4 cellular contexts compared by ENCODE assay signal in the genomic region with DNA sequence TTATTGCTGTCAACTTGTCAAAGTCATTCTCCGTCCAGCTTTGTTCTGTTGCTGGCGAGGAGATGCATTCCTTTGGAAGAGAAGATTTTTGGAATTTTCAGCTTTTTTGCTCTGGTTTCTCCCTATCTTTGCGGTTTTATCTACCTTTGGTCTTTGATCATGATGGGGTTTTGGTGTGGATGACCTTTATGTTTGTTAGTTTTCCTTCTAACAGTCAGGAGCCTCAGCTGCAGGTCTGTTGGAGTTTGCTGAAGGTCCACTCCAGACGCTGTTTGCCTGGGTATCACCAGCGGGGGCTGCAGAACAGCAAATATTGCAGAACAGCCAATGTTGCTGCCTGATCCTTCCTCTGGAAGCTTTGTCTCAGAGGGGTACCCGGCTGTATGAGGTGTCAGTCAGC. TPM values are rescaled to one million over a fixed set of nuclear protein-coding genes. Genes with fewer than 3 reads are reported as not detected.
DNase-seq lines count a peak whose midpoint lies in the region; ATAC-seq, FAIRE-seq and TF ChIP-seq lines count a peak whose summit lies in the region.
"Not testable (repeated sequence)": the region's sequence is repeated elsewhere in the genome, so short reads cannot be mapped to it uniquely, and the experiment has no call there.

No MANE protein-coding gene starts in this region.

- peaks cover 42% of the 10 kb centered on the region for H3K4me1 Mint-ChIP-seq in CD8-positive, alpha-beta T cell (ENCODE audit: low read depth)
- peaks cover 18% of the 10 kb centered on the region for H3K4me1 Mint-ChIP-seq in activated T-helper 17 cell treated with anti-CD3 and anti-CD28 coated beads, Interleukin-2, amount 50 U/mL, for 72 hours

- not testable (repeated sequence) for TF ChIP-seq POLR2A in HepG2 (IDR thresholded peaks at IDR 0.05; ENCODE audit: insufficient read depth in 1 of 2, low read depth in 2 of 2, low read length in 2 of 2)

- CTCF ChIA-PET in CD8-positive, alpha-beta T cell (lab: Charles Lee); HepG2 (lab: Yijun Ruan, JAX; ENCODE audit: low intra/inter-chr PET ratio, low total read pairs): not testable (repeated sequence)

- H3K36me3 Mint-ChIP-seq in CD8-positive, alpha-beta T cell; activated T-helper 17 cell treated with anti-CD3 and anti-CD28 coated beads, Interleukin-2, amount 50 U/mL, for 72 hours (ENCODE audit: low read depth): not testable (repeated sequence)

- in situ Hi-C loops in HepG2 (cut with HindIII; ENCODE audit: extremely low pct_ligation_motif_present, low pct_unique_long_range_greater_than_20kb) = not testable (repeated sequence)

- POLR2A ChIA-PET in CD8-positive, alpha-beta T cell (lab: Charles Lee) = interaction anchor here (2.3 kb wide), 1 partner anchor 21 kb away, joined by 6 read pairs; a partner anchor contains a TSS
- POLR2A ChIA-PET in HepG2 (lab: Yijun Ruan, JAX) = interaction anchor here (1.2 kb wide), 2 partner anchors 17 to 22 kb away, joined by 3 read pairs; a partner anchor contains a TSS

- not testable (repeated sequence) for H3K9ac ChIP-seq in HepG2 (ENCODE audit: insufficient read depth, low read depth, low read length)

- not testable (repeated sequence) for H4K20me1 ChIP-seq in HepG2 (ENCODE audit: insufficient read depth, low read length)

- not testable (repeated sequence) for H3K79me2 ChIP-seq in HepG2 (ENCODE audit: insufficient read depth, low read length)

- intact Hi-C loops in CD8-positive, alpha-beta T cell (cut with DNase I, micrococcal nuclease); ascending aorta (cut with DNase I); HepG2 (cut with micrococcal nuclease; ENCODE audit: unreplicated experiment): not testable (repeated sequence)

- WGBS in HepG2 (ENCODE audit: low lambda C conversion rate) = 14% methylated on average over 5 of the region's 6 CpGs

- not testable (repeated sequence) for DNase-seq in CD8-positive, alpha-beta T cell; ascending aorta (ENCODE audit: low spot score in 2 of 2)
- DNase-seq in HepG2 (ENCODE audit: low spot score) = peak; percentile 42

- not testable (repeated sequence) for H3K36me3 ChIP-seq in CD8-positive, alpha-beta T cell (ENCODE audit: insufficient read depth, low read length); ascending aorta; HepG2 (replicated peaks in 1 of 2; ENCODE audit: control insufficient read depth in 1 of 2, insufficient read depth in 2 of 2, low read length in 2 of 2)

- TF ChIP-seq RAD21 in HepG2 (CRISPR knock-in tag; IDR thresholded peaks at IDR 0.05) = not testable (repeated sequence)

- peak; percentile 44 for FAIRE-seq in HepG2 (lab: Jason Lieb, UNC)

- not testable (repeated sequence) for H3K27me3 ChIP-seq in CD8-positive, alpha-beta T cell (ENCODE audit: insufficient read depth, low read length); ascending aorta; HepG2 (ENCODE audit: control insufficient read depth in 1 of 2, insufficient read depth in 2 of 2, low read length in 2 of 2)

- H2AFZ ChIP-seq in HepG2 (ENCODE audit: low read length) = not testable (repeated sequence)

- H3K4me1 ChIP-seq in CD8-positive, alpha-beta T cell (ENCODE audit: insufficient read depth, low read length) = peaks cover 22% of the 10 kb centered on the region
- H3K4me1 ChIP-seq in ascending aorta (peaks cover 17 to 42% of the 10 kb centered on the region in 2 donors), HepG2 (ENCODE audit: insufficient read depth, low read length) (peaks cover 55% of the 10 kb centered on the region)

- H3K4me2 ChIP-seq in HepG2 (ENCODE audit: low read depth, low read length) = peak overlapping the region; percentile 54

- peak overlapping the region; percentile 37 for H3K27ac Mint-ChIP-seq in CD8-positive, alpha-beta T cell
- H3K27ac Mint-ChIP-seq in activated T-helper 17 cell treated with anti-CD3 and anti-CD28 coated beads, Interleukin-2, amount 50 U/mL, for 72 hours = peak overlapping the region; percentile 4

- not testable (repeated sequence) for H3K9me3 Mint-ChIP-seq in CD8-positive, alpha-beta T cell; activated T-helper 17 cell treated with anti-CD3 and anti-CD28 coated beads, Interleukin-2, amount 50 U/mL, for 72 hours

- peak in 1 of 2 experiments; percentile 30; a peak in 1 of 4 replicates for TF ChIP-seq EP300 in HepG2 (IDR thresholded peaks at IDR 0.05; ENCODE audit: low read depth in 2 of 2, low read length in 2 of 2)
- TF ChIP-seq EP300 in HepG2 (CRISPR knock-in tag; IDR thresholded peaks at IDR 0.05; ENCODE audit: borderline replicate concordance) = not testable (repeated sequence)

- H3K27ac ChIP-seq in CD8-positive, alpha-beta T cell (ENCODE audit: low read depth, low read length) = not testable (repeated sequence)
- H3K27ac ChIP-seq in ascending aorta (peak overlapping the region; percentile 11 to 27), HepG2 (ENCODE audit: extremely low read length, insufficient read depth, low read length) (peak overlapping the region; percentile 39)

- not testable (repeated sequence) for H3K27me3 Mint-ChIP-seq in CD8-positive, alpha-beta T cell (ENCODE audit: low read depth); activated T-helper 17 cell treated with anti-CD3 and anti-CD28 coated beads, Interleukin-2, amount 50 U/mL, for 72 hours

- ATAC-seq in CD8-positive, alpha-beta T cell; activated T-helper 17 cell treated with anti-CD3 and anti-CD28 coated beads, Interleukin-2, amount 50 U/mL, for 72 hours (replicated peaks): not testable (repeated sequence)
- ATAC-seq in HepG2 = peak; percentile 66

- not testable (repeated sequence) for TF ChIP-seq CTCF in CD8-positive, alpha-beta T cell (IDR thresholded peaks at IDR 0.05); ascending aorta (IDR thresholded peaks at IDR 0.05)
- TF ChIP-seq CTCF in HepG2 (CRISPR knock-in tag; IDR thresholded peaks at IDR 0.05) = peak; percentile 42; the same call in 1 of the 2 replicates

- H3K4me3 ChIP-seq in CD8-positive, alpha-beta T cell (ENCODE audit: low read depth, low read length); ascending aorta: not testable (repeated sequence)
- peak overlapping the region in 2 of 3 experiments; percentile 18 to 38; a peak in 3 of 6 replicates for H3K4me3 ChIP-seq in HepG2 (replicated peaks in 1 of 3; ENCODE audit: insufficient read depth in 1 of 3, low read depth in 2 of 3, low read length in 3 of 3)

- not testable (repeated sequence) for H3K4me3 Mint-ChIP-seq in CD8-positive, alpha-beta T cell; activated T-helper 17 cell treated with anti-CD3 and anti-CD28 coated beads, Interleukin-2, amount 50 U/mL, for 72 hours

- not testable (repeated sequence) for H3K9me3 ChIP-seq in CD8-positive, alpha-beta T cell (ENCODE audit: low read length); ascending aorta; HepG2 (ENCODE audit: low read length)

- not testable (repeated sequence) for BruUV-seq in HepG2 (replicated peaks; lab: Mats Ljungman, UMichigan)

RNA-seq across cellular contexts. Expression of a gene that starts 21.4 kb away (rescaled TPM):
- total RNA-seq in CD8-positive, alpha-beta T cell = 10 to 100 TPM; 20.1 to 22.5 TPM
- 10 to 100 TPM; 23.2 to 27.0 TPM for total RNA-seq in activated T-helper 17 cell treated with anti-CD3 and anti-CD28 coated beads, Interleukin-2, amount 50 U/mL, for 72 hours
- total RNA-seq in ascending aorta (40.3 TPM), HepG2 (2016; rRNA removed; fragmentation: Illumina TruSeq; extraction: Trizol) (21.0 and 32.4 TPM in 2 replicates)
- 7.5 and 7.9 TPM in 2 replicates for total RNA-seq in HepG2 (2016; cell fraction: cytosol; rRNA removed; fragmentation: Illumina TruSeq; extraction: Trizol; ENCODE audit: low read depth)
- 19.5 and 29.4 TPM in 2 replicates for total RNA-seq in HepG2 (2016; cell fraction: insoluble cytoplasmic fraction; rRNA removed; fragmentation: Illumina TruSeq; extraction: Trizol)
- 30.0 and 33.2 TPM in 2 replicates for total RNA-seq in HepG2 (2016; cell fraction: membrane; rRNA removed; fragmentation: Illumina TruSeq; extraction: Trizol)
- total RNA-seq in HepG2 (2016; cell fraction: nucleus; rRNA removed; fragmentation: Illumina TruSeq; extraction: Trizol) = 26.8 and 28.3 TPM in 2 replicates
- 7.7 and 8.9 TPM in 2 replicates for polyA plus RNA-seq in HepG2 (2011; rRNA removed)
- polyA plus RNA-seq in HepG2 (2011; cell fraction: cytosol; rRNA removed) = 4.1 and 6.4 TPM in 2 replicates
- 9.3 and 10.7 TPM in 2 replicates for polyA plus RNA-seq in HepG2 (2011; cell fraction: nucleus; rRNA removed)
- polyA plus RNA-seq in HepG2 (2012) = 7.2 and 8.6 TPM in 2 replicates
- 3.4 and 4.8 TPM in 2 replicates for polyA plus RNA-seq in HepG2 (2016; cell fraction: cytosol; fragmentation: Illumina TruSeq; extraction: Trizol; ENCODE audit: low read depth)
- 15.6 and 16.6 TPM in 2 replicates for polyA plus RNA-seq in HepG2 (2016; cell fraction: insoluble cytoplasmic fraction; fragmentation: Illumina TruSeq; extraction: Trizol; ENCODE audit: low read depth)
- 11.2 and 11.7 TPM in 2 replicates for polyA plus RNA-seq in HepG2 (2016; cell fraction: membrane; fragmentation: Illumina TruSeq; extraction: Trizol; ENCODE audit: low read depth)
- 16.4 and 17.3 TPM in 2 replicates for polyA plus RNA-seq in HepG2 (2016; cell fraction: nucleus; fragmentation: Illumina TruSeq; extraction: Trizol; ENCODE audit: insufficient read depth, low read depth)
- polyA minus RNA-seq in HepG2 (2011; rRNA and poly(A)+ RNA removed; ENCODE audit: low replicate concordance) = 11.7 and 20.5 TPM in 2 replicates
- polyA minus RNA-seq in HepG2 (2011; cell fraction: cytosol; rRNA and poly(A)+ RNA removed) = 8.0 and 9.8 TPM in 2 replicates
- 45.7 and 50.8 TPM in 2 replicates for polyA minus RNA-seq in HepG2 (2011; cell fraction: nucleus; rRNA and poly(A)+ RNA removed)

RNA-seq across cellular contexts. Expression of a gene that starts 21.7 kb away (rescaled TPM):
- 1 to 10 TPM; 4.5 to 5.8 TPM for total RNA-seq in CD8-positive, alpha-beta T cell
- total RNA-seq in activated T-helper 17 cell treated with anti-CD3 and anti-CD28 coated beads, Interleukin-2, amount 50 U/mL, for 72 hours = 10 to 100 TPM; 13.6 to 14.5 TPM
- total RNA-seq in ascending aorta (22.8 TPM), HepG2 (2016; rRNA removed; fragmentation: Illumina TruSeq; extraction: Trizol) (66.6 and 73.8 TPM in 2 replicates)
- 155 and 168 TPM in 2 replicates for total RNA-seq in HepG2 (2016; cell fraction: cytosol; rRNA removed; fragmentation: Illumina TruSeq; extraction: Trizol; ENCODE audit: low read depth)
- 65.4 and 69.5 TPM in 2 replicates for total RNA-seq in HepG2 (2016; cell fraction: insoluble cytoplasmic fraction; rRNA removed; fragmentation: Illumina TruSeq; extraction: Trizol)
- 248 and 275 TPM in 2 replicates for total RNA-seq in HepG2 (2016; cell fraction: membrane; rRNA removed; fragmentation: Illumina TruSeq; extraction: Trizol)
- 48.5 and 52.0 TPM in 2 replicates for total RNA-seq in HepG2 (2016; cell fraction: nucleus; rRNA removed; fragmentation: Illumina TruSeq; extraction: Trizol)
- 28.6 and 34.1 TPM in 2 replicates for polyA plus RNA-seq in HepG2 (2011; rRNA removed)
- polyA plus RNA-seq in HepG2 (2011; cell fraction: cytosol; rRNA removed) = 14.8 and 23.2 TPM in 2 replicates
- 14.3 and 19.5 TPM in 2 replicates for polyA plus RNA-seq in HepG2 (2011; cell fraction: nucleus; rRNA removed)
- 28.1 and 39.7 TPM in 2 replicates for polyA plus RNA-seq in HepG2 (2012)
- 187 and 197 TPM in 2 replicates for polyA plus RNA-seq in HepG2 (2016; cell fraction: cytosol; fragmentation: Illumina TruSeq; extraction: Trizol; ENCODE audit: low read depth)
- 78.3 and 87.0 TPM in 2 replicates for polyA plus RNA-seq in HepG2 (2016; cell fraction: insoluble cytoplasmic fraction; fragmentation: Illumina TruSeq; extraction: Trizol; ENCODE audit: low read depth)
- polyA plus RNA-seq in HepG2 (2016; cell fraction: membrane; fragmentation: Illumina TruSeq; extraction: Trizol; ENCODE audit: low read depth) = 257 and 275 TPM in 2 replicates
- polyA plus RNA-seq in HepG2 (2016; cell fraction: nucleus; fragmentation: Illumina TruSeq; extraction: Trizol; ENCODE audit: insufficient read depth, low read depth) = 78.8 and 84.3 TPM in 2 replicates
- polyA minus RNA-seq in HepG2 (2011; rRNA and poly(A)+ RNA removed; ENCODE audit: low replicate concordance) = 6.0 and 24.6 TPM in 2 replicates
- 13.8 and 19.3 TPM in 2 replicates for polyA minus RNA-seq in HepG2 (2011; cell fraction: cytosol; rRNA and poly(A)+ RNA removed)
- 24.5 and 27.1 TPM in 2 replicates for polyA minus RNA-seq in HepG2 (2011; cell fraction: nucleus; rRNA and poly(A)+ RNA removed)
